Comparison of ENCODE assay signal across 8 cellular contexts in the genomic region with DNA sequence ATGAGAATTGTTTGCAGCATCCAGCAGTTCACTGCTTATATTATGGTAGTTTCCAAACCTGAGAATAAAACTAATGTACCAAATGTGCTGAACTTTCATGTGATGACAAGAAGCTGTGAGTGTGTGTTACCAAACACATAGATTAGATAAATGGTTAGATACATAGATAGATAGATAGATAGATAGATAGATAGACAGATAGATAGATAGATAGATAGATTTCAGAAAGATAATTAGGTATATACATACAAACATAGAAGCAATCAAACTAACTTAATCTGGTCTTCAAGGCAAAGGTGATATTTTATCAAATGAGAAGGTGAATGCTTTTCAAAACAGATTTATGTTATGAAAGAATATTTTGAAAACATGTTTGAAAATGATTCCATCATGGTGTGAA.
"Had no signal": no experiment of that assay in that cellular context is flagged by ENCODE, and none has a peak within 500 bp of the region (broad histone marks: within the 10 kb centered on the region; RNA-seq: fewer than 3 reads in every experiment).

No MANE protein-coding gene starts in this region.

- H3K4me3 ChIP-seq: GM12878 had no signal

- DNase-seq: GDM1, GF-D8 had no signal

- FAIRE-seq: G401.6, GM12878, GM12891, GM12892, GM18507, GM19239 had no signal

- ATAC-seq: GM12878 had no signal
